Comparison of ENCODE assay signal across 25 cellular contexts in the genomic region with DNA sequence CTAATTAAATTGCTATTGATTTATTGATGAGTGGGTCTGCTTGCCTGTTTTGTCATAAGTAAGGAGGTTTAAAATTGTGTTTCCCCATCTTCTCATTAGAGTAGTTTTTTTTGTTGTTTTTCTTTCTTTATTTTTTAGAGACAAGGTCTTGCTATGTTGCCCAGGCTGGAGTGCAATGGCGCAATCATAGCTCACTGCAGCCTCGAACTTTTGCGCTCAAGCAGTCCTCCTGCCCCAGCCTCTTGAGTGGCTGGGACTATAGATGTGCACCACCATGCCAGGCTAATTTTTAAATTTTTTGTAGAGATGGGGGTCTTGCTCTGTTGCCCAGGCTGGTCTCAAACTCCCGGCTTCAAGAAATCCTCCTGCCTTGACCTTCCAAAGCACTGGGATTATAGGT.
"Had no signal": no experiment of that assay in that cellular context is flagged by ENCODE, and none has a peak within 500 bp of the region (broad histone marks: within the 10 kb centered on the region; RNA-seq: fewer than 3 reads in every experiment).

No MANE protein-coding gene starts in this region.

- H3K27me3 ChIP-seq: hepatocyte, neutrophil, right atrium auricular region, suprapubic skin, tibial artery, uterus had no signal

- ATAC-seq: lower lobe of right lung, natural killer cell, sciatic nerve had no signal

- DNase-seq: islet precursor cell; left ventricle myocardium superior; lower lobe of right lung; mesendoderm; naive B cell; natural killer cell; nephron progenitor cell; occipital lobe; stimulated activated CD4-positive, alpha-beta T cell treated with anti-CD3 and anti-CD28 coated beads, Interleukin-12 subunit alpha, Interleukin-12 subunit beta, amount 100 ng/mL, for 4 hours; stimulated activated CD4-positive, alpha-beta T cell treated with anti-CD3 and anti-CD28 coated beads, Interleukin-15, amount 100 ng/mL, for 24 hours; stimulated activated CD4-positive, alpha-beta T cell treated with anti-CD3 and anti-CD28 coated beads, Interleukin-2, amount 100 ng/mL, for 24 hours; stimulated activated CD4-positive, alpha-beta T cell treated with anti-CD3 and anti-CD28 coated beads, Interleukin-4, amount 100 ng/mL, for 1 hour; stimulated activated naive CD4-positive, alpha-beta T cell; tibial artery; trophoblast cell; uterus had no signal

- H3K4me3 ChIP-seq: hepatocyte, lower lobe of right lung, neural progenitor cell, right atrium auricular region, skin epidermis, suprapubic skin, thoracic aorta, tibial artery, uterus had no signal

- H2AFZ ChIP-seq: hepatocyte, neural progenitor cell, parathyroid adenoma had no signal

- H3K4me2 ChIP-seq: hepatocyte, neural progenitor cell had no signal

- H3K9ac ChIP-seq: neural progenitor cell, parathyroid adenoma had no signal

- H3K9me3 ChIP-seq: lower lobe of right lung, neutrophil, right atrium auricular region, suprapubic skin, thoracic aorta, tibial artery, uterus had no signal

- H3K27ac ChIP-seq: hepatocyte, lower lobe of right lung, neural progenitor cell, neutrophil, parathyroid adenoma, skin epidermis, suprapubic skin, thoracic aorta, tibial artery, uterus had no signal

- H3K4me1 ChIP-seq: parathyroid adenoma, suprapubic skin had no signal

- H3K36me3 ChIP-seq: lower lobe of right lung, neural progenitor cell, right atrium auricular region, suprapubic skin, thoracic aorta, tibial artery, uterus had no signal
